ENCODE assay signal across 18 cellular contexts in the genomic region with DNA sequence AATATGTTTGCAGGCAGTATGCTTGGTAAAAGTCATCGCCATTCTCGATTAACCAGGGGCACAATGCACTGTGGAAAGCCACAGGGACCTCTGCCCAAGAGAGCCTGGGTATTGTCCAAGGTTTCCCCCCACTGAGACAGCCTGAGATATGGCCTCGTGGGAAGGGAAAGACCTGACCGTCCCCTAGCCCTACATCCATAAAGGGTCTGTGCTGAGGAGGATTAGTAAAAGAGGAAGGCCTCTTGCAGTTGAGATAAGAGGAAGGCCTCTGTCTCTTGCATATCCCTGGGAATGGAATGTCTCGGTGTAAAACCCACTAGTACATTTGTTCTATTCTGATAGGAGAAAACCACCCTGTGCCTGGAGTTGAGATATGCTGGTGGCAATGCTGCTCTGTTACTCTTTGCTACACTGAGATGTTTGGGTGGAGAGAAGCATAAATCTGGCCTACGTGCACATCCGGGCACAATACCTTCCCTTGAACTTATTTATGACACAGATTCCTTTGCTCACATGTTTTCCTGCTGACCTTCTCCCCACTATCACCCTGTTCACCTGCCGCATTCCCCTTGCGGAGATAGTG. TPM values are rescaled to one million over a fixed set of nuclear protein-coding genes. Genes with fewer than 3 reads are reported as not detected.
"Had no signal": no experiment of that assay in that cellular context is flagged by ENCODE, and none has a peak within 500 bp of the region (broad histone marks: within the 10 kb centered on the region; RNA-seq: fewer than 3 reads in every experiment).

No MANE protein-coding gene starts in this region.

RNA-seq across cellular contexts. Expression of a gene that starts 47.9 kb away (rescaled TPM):
- total RNA-seq: kidney, liver, mammary epithelial cell, mucosa of gallbladder, neural crest cell, occipital lobe, osteocyte, posterior vena cava, pulmonary artery endothelial cell, renal cortical epithelial cell, right cardiac atrium, sciatic nerve, stomach, thyroid gland, transverse colon, urinary bladder, vagina had no signal
- polyA plus RNA-seq: liver; mammary epithelial cell; naive thymus-derived CD8-positive, alpha-beta T cell; right cardiac atrium; stomach; urinary bladder had no signal
